In genomic region chr14:106802413-106803364, GRCh38 we compare ENCODE assay signal across 11 cellular contexts.
DNase-seq lines count a peak whose midpoint lies in the region; ATAC-seq and TF ChIP-seq lines count a peak whose summit lies in the region.
"Had no signal": no experiment of that assay in that cellular context is flagged by ENCODE, and none has a peak within 500 bp of the region (broad histone marks: within the 10 kb centered on the region; RNA-seq: fewer than 3 reads in every experiment).

No MANE protein-coding gene starts in this region.

- intact Hi-C loops in left colon (cut with DNase I, micrococcal nuclease): no loop called here

- ATAC-seq in left colon (peak; percentile 34), GM19463 (IDR thresholded peaks at IDR 0.05; ENCODE audit: unreplicated experiment) (no peak)
- ATAC-seq: left ventricle myocardium superior had no signal

- peak; percentile 8 to 55 for DNase-seq in SHP77 (lab: John Stamatoyannopoulos, UW)
- no peak for DNase-seq in SHP77 treated with DMSO at 0.1 percent for 48 hours (lab: John Stamatoyannopoulos, UW)
- no peak for DNase-seq in GM13977 (ENCODE audit: low spot score)
- peak in 1 of 2 donors; percentile 42 for DNase-seq in left colon
- DNase-seq in C1 segment of cervical spinal cord (lab: John Stamatoyannopoulos, UW): no peak
- no peak for DNase-seq in effector CD8-positive, alpha-beta T cell (lab: John Stamatoyannopoulos, UW)
- DNase-seq: left ventricle myocardium superior, NCI-H187 had no signal

- no peaks in the 10 kb centered on the region for H3K4me1 ChIP-seq in OCI-LY3 (ENCODE audit: low read length)
- H3K4me1 ChIP-seq: neural progenitor cell had no signal

- no peak overlapping the region for H3K4me3 ChIP-seq in OCI-LY3 (ENCODE audit: low read length)
- H3K4me3 ChIP-seq: neural progenitor cell had no signal

- 0 out of 2 replicates have a peak overlapping the region, but pooled peaks have one; percentile 14 for H3K4me2 ChIP-seq in OCI-LY3 (ENCODE audit: low read length)
- H3K4me2 ChIP-seq: neural progenitor cell had no signal

- H2AFZ ChIP-seq in OCI-LY3 (ENCODE audit: low read depth, low read length): no peak overlapping the region
- H2AFZ ChIP-seq: neural progenitor cell had no signal

- no peak overlapping the region for H3K9ac ChIP-seq in OCI-LY3 (ENCODE audit: low read length)
- H3K9ac ChIP-seq: neural progenitor cell had no signal

- no peak overlapping the region for H3K27ac ChIP-seq in OCI-LY3 (ENCODE audit: low read length)
- H3K27ac ChIP-seq: neural progenitor cell had no signal

- in situ Hi-C loops in GM13977 (cut with MboI; ENCODE audit: low pct_unique_long_range_greater_than_20kb, low sequenced_read_pairs, unreplicated experiment): no loop called here

- TF ChIP-seq CTCF in GM13977 (IDR thresholded peaks at IDR 0.05; ENCODE audit: extremely low read depth, insufficient read depth, missing control alignments) (peak; percentile 55), OCI-LY3 (IDR thresholded peaks at IDR 0.05; ENCODE audit: low read depth, low read length) (peak; percentile 40; the same call in 1 of the 2 replicates)

- no peaks in the 10 kb centered on the region for H4K20me1 ChIP-seq in OCI-LY3 (ENCODE audit: insufficient read depth, low read length)

- peaks cover 42% of the 10 kb centered on the region for H3K27me3 ChIP-seq in OCI-LY3 (ENCODE audit: low read depth, low read length)
- H3K27me3 ChIP-seq: neural progenitor cell had no signal

- no peaks in the 10 kb centered on the region for H3K79me2 ChIP-seq in OCI-LY3 (ENCODE audit: low read length)

- no peaks in the 10 kb centered on the region for H3K36me3 ChIP-seq in OCI-LY3 (replicated peaks; ENCODE audit: low read depth, low read length)

- H3K9me3 ChIP-seq in OCI-LY3 (ENCODE audit: insufficient read depth, low read length): no peaks in the 10 kb centered on the region

Comparison
In these comparisons a context has a peak if more than half of its experiments do, and no peak if none do; other contexts are left out.
1. DNase-seq: peak in SHP77 (2 of 2); none in SHP77 treated with DMSO at 0.1 percent for 48 hours (single experiment), GM13977 (single experiment), C1 segment of cervical spinal cord (0 of 14) and effector CD8-positive, alpha-beta T cell (single experiment).